1 cellular context compared by ENCODE assay signal in the genomic region with DNA sequence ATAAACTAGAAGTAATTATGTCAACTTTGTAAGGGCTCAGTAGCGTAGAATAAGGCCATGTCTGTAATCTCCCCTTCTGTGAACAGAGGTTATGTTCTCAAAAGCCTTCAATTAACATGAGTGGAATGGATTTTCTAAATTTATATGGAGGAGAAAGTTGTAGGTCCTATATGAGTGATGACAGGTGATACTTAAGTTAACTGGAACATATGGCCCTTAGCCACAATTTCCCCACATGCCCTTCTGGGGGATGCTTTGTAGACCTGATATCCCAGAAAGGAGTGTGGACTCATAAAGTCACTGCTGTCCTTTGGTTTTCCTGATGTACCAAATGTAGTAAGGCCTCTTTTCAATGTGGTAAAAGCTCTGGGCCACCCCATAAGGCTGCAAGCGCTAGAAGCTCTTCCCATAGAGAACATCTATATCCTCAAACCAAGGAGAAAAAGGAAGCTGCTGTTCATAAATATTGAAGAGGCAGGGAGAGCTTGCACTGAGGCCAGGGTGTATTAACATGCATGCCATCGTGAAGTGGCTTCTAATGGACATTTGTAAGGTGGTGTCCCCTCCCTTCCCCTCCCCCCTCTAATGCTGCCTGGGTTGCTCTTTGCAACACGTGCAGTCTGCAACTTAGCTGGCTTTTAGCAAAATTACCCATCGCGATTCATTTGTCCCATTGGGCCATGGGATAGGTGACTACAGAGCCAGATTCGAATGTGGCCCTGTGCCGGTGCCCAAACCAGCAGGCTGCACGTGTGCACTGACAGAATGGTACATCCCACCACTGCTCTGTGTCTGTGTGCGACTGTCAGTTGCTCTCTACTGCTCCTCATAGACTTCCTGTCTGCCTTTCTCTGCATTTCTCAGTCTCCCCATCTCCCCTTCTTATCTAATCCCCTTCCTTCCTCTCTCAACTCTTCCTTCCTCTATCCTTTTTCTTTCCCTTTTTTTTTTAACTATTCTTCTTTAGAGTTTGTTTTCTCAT.
TF ChIP-seq lines count a peak whose summit lies in the region.

No MANE protein-coding gene starts in this region.

TF ChIP-seq in H1, 55 proteins besides CTCF, POLR2A, EP300 and RAD21:
- TF ChIP-seq KDM4A (IDR thresholded peaks at IDR 0.05; ENCODE audit: low read depth, low read length, severe bottlenecking) (no peak), JUN (IDR thresholded peaks at IDR 0.05; ENCODE audit: low read depth, low read length) (no peak), JUND (IDR thresholded peaks at IDR 0.05; ENCODE audit: low read length) (no peak), HDAC2 (IDR thresholded peaks at IDR 0.05; ENCODE audit: borderline replicate concordance in 1 of 2, low read depth in 2 of 2, low read length in 2 of 2) (no peak), BRCA1 (IDR thresholded peaks at IDR 0.05; ENCODE audit: low read depth, low read length) (no peak), ZNF274 (IDR thresholded peaks at IDR 0.05; ENCODE audit: borderline replicate concordance, extremely low read depth, low read length) (no peak), RFX5 (IDR thresholded peaks at IDR 0.05; ENCODE audit: borderline replicate concordance, low read depth, low read length) (no peak), SP4 (IDR thresholded peaks at IDR 0.05; ENCODE audit: low read length) (no peak), CHD1 (IDR thresholded peaks at IDR 0.05; ENCODE audit: low read depth, low read length) (no peak), SP1 (IDR thresholded peaks at IDR 0.05; ENCODE audit: low read depth, low read length) (no peak), MAFK (IDR thresholded peaks at IDR 0.05; ENCODE audit: low read depth, low read length) (no peak), GTF2F1 (IDR thresholded peaks at IDR 0.05; ENCODE audit: borderline replicate concordance, low read depth, low read length) (no peak), RNF2 (IDR thresholded peaks at IDR 0.05; ENCODE audit: borderline replicate concordance, low read depth, low read length, missing control alignments, poor library complexity, severe bottlenecking) (no peak), CTBP2 (IDR thresholded peaks at IDR 0.05; ENCODE audit: borderline replicate concordance, insufficient read depth, insufficient read length, low read length) (no peak), KDM5A (IDR thresholded peaks at IDR 0.05; ENCODE audit: low read length) (no peak), CEBPB (IDR thresholded peaks at IDR 0.05; ENCODE audit: low read depth, low read length) (no peak), KDM1A (IDR thresholded peaks at IDR 0.05; ENCODE audit: borderline replicate concordance, low read length) (no peak)
